Comparison of ENCODE assay signal across 1 cellular context in the genomic region with DNA sequence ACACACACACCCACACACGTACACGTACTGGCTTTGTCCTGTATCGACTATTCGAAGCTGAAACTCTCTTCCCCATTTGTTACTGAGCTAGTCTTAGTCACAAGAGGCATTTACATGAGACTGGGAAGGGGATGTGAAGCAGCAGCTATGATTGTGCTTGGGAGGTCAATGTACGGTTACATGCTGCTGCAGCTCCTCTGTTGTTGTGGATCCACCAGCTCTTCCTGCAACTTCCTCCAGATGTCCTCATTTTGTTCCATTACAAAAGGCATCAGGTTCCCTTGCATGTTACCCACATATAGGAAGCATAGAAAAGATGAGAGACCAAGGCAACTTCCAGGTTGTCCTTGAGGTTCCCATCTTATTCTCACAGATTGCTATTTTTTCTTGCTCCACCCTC.
A peak's percentile ranks its signal among the peaks of the same experiment; 100 is the strongest.
TF ChIP-seq lines count a peak whose summit lies in the region.

No MANE protein-coding gene starts in this region.

TF ChIP-seq in H1, 55 proteins besides CTCF, POLR2A, EP300 and RAD21:
- TF ChIP-seq SUZ12 (IDR thresholded peaks at IDR 0.05; ENCODE audit: low read length) (no peak), CEBPB (IDR thresholded peaks at IDR 0.05; ENCODE audit: low read depth, low read length) (no peak), CHD1 (IDR thresholded peaks at IDR 0.05; ENCODE audit: low read depth, low read length) (no peak), RBBP5 (IDR thresholded peaks at IDR 0.05; ENCODE audit: borderline replicate concordance, low read depth, low read length) (no peak), RNF2 (IDR thresholded peaks at IDR 0.05; ENCODE audit: borderline replicate concordance, low read depth, low read length, missing control alignments, poor library complexity, severe bottlenecking) (no peak), POLR2AphosphoS5 (IDR thresholded peaks at IDR 0.05; ENCODE audit: low read depth, low read length) (0 out of 2 replicates have a peak, but pooled peaks have one; percentile 23), GABPA (IDR thresholded peaks at IDR 0.05; ENCODE audit: borderline replicate concordance, insufficient read depth, low read length) (no peak), SP1 (IDR thresholded peaks at IDR 0.05; ENCODE audit: low read depth, low read length) (0 out of 2 replicates have a peak, but pooled peaks have one; percentile 8)
- TF ChIP-seq, protein P1, sequence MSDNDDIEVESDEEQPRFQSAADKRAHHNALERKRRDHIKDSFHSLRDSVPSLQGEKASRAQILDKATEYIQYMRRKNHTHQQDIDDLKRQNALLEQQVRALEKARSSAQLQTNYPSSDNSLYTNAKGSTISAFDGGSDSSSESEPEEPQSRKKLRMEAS (IDR thresholded peaks at IDR 0.05): peak; percentile 38; the same call in 1 of the 2 replicates
- TF ChIP-seq, protein P2, sequence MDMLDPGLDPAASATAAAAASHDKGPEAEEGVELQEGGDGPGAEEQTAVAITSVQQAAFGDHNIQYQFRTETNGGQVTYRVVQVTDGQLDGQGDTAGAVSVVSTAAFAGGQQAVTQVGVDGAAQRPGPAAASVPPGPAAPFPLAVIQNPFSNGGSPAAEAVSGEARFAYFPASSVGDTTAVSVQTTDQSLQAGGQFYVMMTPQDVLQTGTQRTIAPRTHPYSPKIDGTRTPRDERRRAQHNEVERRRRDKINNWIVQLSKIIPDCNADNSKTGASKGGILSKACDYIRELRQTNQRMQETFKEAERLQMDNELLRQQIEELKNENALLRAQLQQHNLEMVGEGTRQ (IDR thresholded peaks at IDR 0.05; ENCODE audit: low read length): no peak
